24 cellular contexts compared by ENCODE assay signal in the genomic region with DNA sequence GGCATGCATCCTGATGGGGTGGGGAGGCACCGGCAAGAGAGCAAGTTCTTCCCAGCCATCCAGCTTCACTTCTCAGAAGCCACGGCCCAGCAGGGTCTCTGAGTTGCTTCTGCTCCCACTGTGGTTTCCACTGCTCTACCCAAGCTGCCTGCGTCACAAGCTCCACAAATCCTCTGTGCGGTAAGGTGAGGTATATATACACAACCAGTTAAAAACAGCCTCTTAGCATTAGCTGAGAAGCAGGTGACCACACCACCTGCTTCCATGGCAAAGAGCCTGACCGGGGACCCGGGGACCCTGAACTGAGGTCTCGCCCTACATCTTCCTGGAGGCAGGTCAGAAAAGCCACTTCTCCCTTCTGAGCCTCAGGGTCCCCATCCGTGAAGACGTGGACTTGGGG. TPM values are rescaled to one million over a fixed set of nuclear protein-coding genes. Genes with fewer than 3 reads are reported as not detected.
"Had no signal": no experiment of that assay in that cellular context is flagged by ENCODE, and none has a peak within 500 bp of the region (broad histone marks: within the 10 kb centered on the region; RNA-seq: fewer than 3 reads in every experiment).

No MANE protein-coding gene starts in this region.

- H3K27me3 Mint-ChIP-seq: activated naive CD8-positive, alpha-beta T cell treated with anti-CD3 and anti-CD28 coated beads for 36 hours; activated T-helper 17 cell treated with anti-CD3 and anti-CD28 coated beads, Interleukin-2, amount 50 U/mL, for 72 hours had no signal

- H3K9me3 ChIP-seq: esophagus muscularis mucosa, left ventricle myocardium inferior, right lobe of liver, upper lobe of right lung had no signal

- H3K4me2 ChIP-seq: smooth muscle cell had no signal

- H3K36me3 Mint-ChIP-seq: stimulated activated effector memory CD8-positive, alpha-beta T cell treated with anti-CD3 and anti-CD28 coated beads, Interleukin-12 subunit alpha, Interleukin-12 subunit beta, amount 100 ng/mL, for 72 hours had no signal

- H3K36me3 ChIP-seq: cardiac muscle cell, esophagus muscularis mucosa, heart right ventricle, left ventricle myocardium inferior, right lobe of liver, upper lobe of right lung had no signal

- ATAC-seq: activated CD4-positive, CD25-positive, alpha-beta regulatory T cell treated with anti-CD3 and anti-CD28 coated beads, Interleukin-2, amount 50 U/mL, for 24 hours; activated T-helper 17 cell treated with anti-CD3 and anti-CD28 coated beads, Interleukin-2, amount 50 U/mL, for 72 hours had no signal

- DNase-seq: activated naive CD4-positive, alpha-beta T cell; activated naive CD8-positive, alpha-beta T cell treated with anti-CD3 and anti-CD28 coated beads for 36 hours; activated T-cell treated with anti-CD3 and anti-CD28 coated beads for 4 hours; amniotic stem cell; dermis blood vessel endothelial cell; effector memory CD4-positive, alpha-beta T cell; kidney glomerular epithelial cell; left ventricle myocardium inferior; mammary epithelial cell; right lobe of liver; stimulated activated CD4-positive, alpha-beta T cell treated with anti-CD3 and anti-CD28 coated beads, Interleukin-4, amount 100 ng/mL, for 24 hours; upper lobe of right lung had no signal

- H3K27ac Mint-ChIP-seq: activated naive CD8-positive, alpha-beta T cell treated with anti-CD3 and anti-CD28 coated beads for 36 hours; activated T-helper 17 cell treated with anti-CD3 and anti-CD28 coated beads, Interleukin-2, amount 50 U/mL, for 72 hours; T-helper 2 cell treated with Interferon-gamma antibody and Interleukin-4, amounts not matched to agents 5 μg/mL and 100 μg/mL, for 36 hours had no signal

- H3K4me3 ChIP-seq: cardiac muscle cell, esophagus muscularis mucosa, heart right ventricle, left ventricle myocardium inferior, right lobe of liver, smooth muscle cell, upper lobe of right lung had no signal

- H3K27ac ChIP-seq: cardiac muscle cell, esophagus muscularis mucosa, right lobe of liver, upper lobe of right lung had no signal

- H3K9me3 Mint-ChIP-seq: activated T-helper 17 cell treated with anti-CD3 and anti-CD28 coated beads, Interleukin-2, amount 50 U/mL, for 72 hours; stimulated activated effector memory CD8-positive, alpha-beta T cell treated with anti-CD3 and anti-CD28 coated beads, Interleukin-12 subunit alpha, Interleukin-12 subunit beta, amount 100 ng/mL, for 72 hours had no signal

- H3K4me3 Mint-ChIP-seq: activated naive CD8-positive, alpha-beta T cell treated with anti-CD3 and anti-CD28 coated beads for 36 hours; activated T-helper 17 cell treated with anti-CD3 and anti-CD28 coated beads, Interleukin-2, amount 50 U/mL, for 72 hours; stimulated activated effector memory CD8-positive, alpha-beta T cell treated with anti-CD3 and anti-CD28 coated beads, Interleukin-12 subunit alpha, Interleukin-12 subunit beta, amount 100 ng/mL, for 72 hours; T-helper 2 cell treated with Interferon-gamma antibody and Interleukin-4, amounts not matched to agents 5 μg/mL and 100 μg/mL, for 36 hours had no signal

RNA-seq across cellular contexts. Expression of a gene that starts 46.9 kb away (rescaled TPM):
- total RNA-seq: activated naive CD8-positive, alpha-beta T cell treated with anti-CD3 and anti-CD28 coated beads for 36 hours; activated T-helper 17 cell treated with anti-CD3 and anti-CD28 coated beads, Interleukin-2, amount 50 U/mL, for 72 hours; cardiac muscle cell; dermis blood vessel endothelial cell; endothelial cell of umbilical vein; esophagus muscularis mucosa; left ventricle myocardium inferior; myocyte; osteocyte; pulmonary artery endothelial cell; right lobe of liver had no signal
